Comparison of ENCODE assay signal across 18 cellular contexts in the genomic region with DNA sequence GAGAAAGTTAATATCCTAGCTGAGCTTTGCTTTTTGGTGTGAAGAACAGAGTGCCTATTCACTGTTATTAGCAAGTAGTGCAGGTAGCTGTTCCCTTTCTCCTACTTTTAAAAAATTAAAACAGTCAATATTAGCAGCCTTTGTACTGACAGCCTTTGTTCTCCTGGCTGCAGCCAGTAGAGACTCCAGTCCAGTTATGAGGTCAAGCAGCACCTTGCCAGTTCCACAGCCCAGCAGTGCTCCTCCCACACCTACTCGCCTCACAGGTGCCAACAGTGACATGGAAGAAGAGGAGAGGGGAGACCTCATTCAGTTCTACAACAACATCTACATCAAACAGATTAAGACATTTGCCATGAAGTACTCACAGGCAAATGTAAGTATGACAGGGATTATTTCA. TPM values are rescaled to one million over a fixed set of nuclear protein-coding genes. Genes with fewer than 3 reads are reported as not detected.
DNase-seq lines count a peak whose midpoint lies in the region; ATAC-seq and TF ChIP-seq lines count a peak whose summit lies in the region.
"Had no signal": no experiment of that assay in that cellular context is flagged by ENCODE, and none has a peak within 500 bp of the region (broad histone marks: within the 10 kb centered on the region; RNA-seq: fewer than 3 reads in every experiment).

No MANE protein-coding gene starts in this region.

- no peaks in the 10 kb centered on the region for H3K27me3 Mint-ChIP-seq in activated T-cell treated with anti-CD3 and anti-CD28 coated beads, Interleukin-2, amount 50 U/mL, for 72 hours (ENCODE audit: low read depth)
- H3K27me3 Mint-ChIP-seq in CD4-positive, alpha-beta memory T cell = no peaks in the 10 kb centered on the region
- H3K27me3 Mint-ChIP-seq in activated naive CD8-positive, alpha-beta T cell treated with anti-CD3 and anti-CD28 coated beads for 36 hours = no peaks in the 10 kb centered on the region

- no peaks in the 10 kb centered on the region for H3K9me2 ChIP-seq in GM23248 (ENCODE audit: insufficient read depth)

- peaks cover 24% of the 10 kb centered on the region for H3K4me1 ChIP-seq in CD4-positive, alpha-beta memory T cell (ENCODE audit: insufficient read depth, low read length)
- H3K4me1 ChIP-seq in neutrophil (ENCODE audit: control insufficient read depth in 1 of 2, insufficient read depth in 1 of 2, low read depth in 1 of 2, low read length in 1 of 2) = peaks cover 48 to 61% of the 10 kb centered on the region in 2 experiments
- H3K4me1 ChIP-seq in GM23248 (ENCODE audit: insufficient read depth) = no peaks in the 10 kb centered on the region
- H3K4me1 ChIP-seq: A549 had no signal

- in situ Hi-C loops in GM23248 (cut with MboI) = no loop called here

- DNase-seq in activated T-cell treated with anti-CD3 and anti-CD28 coated beads, Interleukin-2, amount 50 U/mL, for 72 hours = no peak
- no peak for DNase-seq in activated T-cell treated with anti-CD3 and anti-CD28 coated beads, Interleukin-2, amount 50 U/mL, for 48 hours
- DNase-seq in CD4-positive, alpha-beta memory T cell = no peak
- no peak for DNase-seq in activated naive CD8-positive, alpha-beta T cell treated with anti-CD3 and anti-CD28 coated beads for 36 hours
- DNase-seq in GM19240 (ENCODE audit: insufficient read length, low spot score) (no peak), GM23248 (no peak)
- DNase-seq: KG1, NCI-H1417 treated with DMSO at 0.1 percent for 48 hours, NCI-H1930, NCI-H2171, NCI-H446, OCI-M1, RPMI8226, SIG-M5 had no signal

- H3K79me2 ChIP-seq in GM23248 (ENCODE audit: insufficient read depth) = no peaks in the 10 kb centered on the region

- TF ChIP-seq CTCF in neutrophil (IDR thresholded peaks at IDR 0.05) = no peak

- H3K4me3 Mint-ChIP-seq in activated T-cell treated with anti-CD3 and anti-CD28 coated beads, Interleukin-2, amount 50 U/mL, for 72 hours = no peak overlapping the region
- no peak overlapping the region for H3K4me3 Mint-ChIP-seq in CD4-positive, alpha-beta memory T cell
- no peak overlapping the region for H3K4me3 Mint-ChIP-seq in activated naive CD8-positive, alpha-beta T cell treated with anti-CD3 and anti-CD28 coated beads for 36 hours
- H3K4me3 Mint-ChIP-seq: GM23338 had no signal

- H3K36me3 Mint-ChIP-seq in activated T-cell treated with anti-CD3 and anti-CD28 coated beads, Interleukin-2, amount 50 U/mL, for 72 hours (ENCODE audit: insufficient read depth in 2 of 2) = peaks cover 33 to 78% of the 10 kb centered on the region in 2 donors
- peaks cover 86 to 95% of the 10 kb centered on the region in 2 donors for H3K36me3 Mint-ChIP-seq in CD4-positive, alpha-beta memory T cell
- H3K36me3 Mint-ChIP-seq in activated naive CD8-positive, alpha-beta T cell treated with anti-CD3 and anti-CD28 coated beads for 36 hours = peaks cover 87% of the 10 kb centered on the region

- POLR2A ChIA-PET in CD4-positive, alpha-beta memory T cell (lab: Charles Lee; ENCODE audit: partially characterized antibody) = interaction anchor here (1.0 to 3.3 kb wide), 5 partner anchors 13 to 45 kb away, joined by 3 to 19 read pairs (median 13); a partner anchor contains a TSS

- H3K27ac Mint-ChIP-seq in activated T-cell treated with anti-CD3 and anti-CD28 coated beads, Interleukin-2, amount 50 U/mL, for 72 hours = peak overlapping the region; percentile 40
- H3K27ac Mint-ChIP-seq in CD4-positive, alpha-beta memory T cell = peak overlapping the region; percentile 13 to 78 (median 53)
- H3K27ac Mint-ChIP-seq in activated naive CD8-positive, alpha-beta T cell treated with anti-CD3 and anti-CD28 coated beads for 36 hours = peak overlapping the region; percentile 54
- H3K27ac Mint-ChIP-seq: GM23338 had no signal

- CTCF ChIA-PET in CD4-positive, alpha-beta memory T cell (lab: Charles Lee; ENCODE audit: partially characterized antibody) = interaction anchor here (1.4 to 1.6 kb wide), 2 partner anchors 11 to 15 kb away, joined by 3 to 4 read pairs; no protein-coding TSS in a partner anchor

- ATAC-seq in activated T-cell treated with anti-CD3 and anti-CD28 coated beads, Interleukin-2, amount 50 U/mL, for 72 hours (replicated peaks in 1 of 2) = no peak
- ATAC-seq: A549, GM23338 had no signal

- H3K27me3 ChIP-seq in CD4-positive, alpha-beta memory T cell (ENCODE audit: insufficient read depth, low read length) = no peaks in the 10 kb centered on the region
- no peaks in the 10 kb centered on the region for H3K27me3 ChIP-seq in neutrophil
- H3K27me3 ChIP-seq in GM23248 (replicated peaks; ENCODE audit: insufficient read depth) = no peaks in the 10 kb centered on the region
- H3K27me3 ChIP-seq: BLaER1 treated with 17β-estradiol and CSF1 and Interleukin-3, amounts not matched to agents 10 nM and 100 nM had no signal

- intact Hi-C loops in CD4-positive, alpha-beta memory T cell (cut with micrococcal nuclease) = loop anchor here (1.0 kb wide), 1 partner anchor 11 kb away; no protein-coding TSS in a partner anchor

- H3K9me3 ChIP-seq in CD4-positive, alpha-beta memory T cell (ENCODE audit: control insufficient read depth in 1 of 2, low read length in 2 of 2) = peaks cover 0 to 1% of the 10 kb centered on the region in 2 donors
- H3K9me3 ChIP-seq in neutrophil (no peaks in the 10 kb centered on the region), GM23248 (ENCODE audit: low read depth) (no peaks in the 10 kb centered on the region)
- H3K9me3 ChIP-seq: A549 had no signal

- H3K36me3 ChIP-seq in CD4-positive, alpha-beta memory T cell (ENCODE audit: insufficient read depth, low read length) = peaks cover 75% of the 10 kb centered on the region
- H3K36me3 ChIP-seq in neutrophil (peaks cover 38% of the 10 kb centered on the region), GM23248 (ENCODE audit: low read depth) (peaks cover 41% of the 10 kb centered on the region)

- no peak overlapping the region for H3K9ac ChIP-seq in GM23248
- H3K9ac ChIP-seq: BLaER1 treated with 17β-estradiol and CSF1 and Interleukin-3, amounts not matched to agents 10 nM and 100 nM had no signal

- peaks cover 6 to 8% of the 10 kb centered on the region in 2 donors for H3K9me3 Mint-ChIP-seq in activated T-cell treated with anti-CD3 and anti-CD28 coated beads, Interleukin-2, amount 50 U/mL, for 72 hours
- peaks cover 0 to 26% (median 12%) of the 10 kb centered on the region in 8 donors for H3K9me3 Mint-ChIP-seq in CD4-positive, alpha-beta memory T cell
- H3K9me3 Mint-ChIP-seq in activated naive CD8-positive, alpha-beta T cell treated with anti-CD3 and anti-CD28 coated beads for 36 hours = peaks cover 26% of the 10 kb centered on the region

- H3F3A ChIP-seq in GM23248 (ENCODE audit: insufficient read depth) = peaks cover 3% of the 10 kb centered on the region; the same call in 1 of the 2 replicates

- 94 to 100% methylated on average over 1 of the region's 1 CpG for WGBS in GM23248 (ENCODE audit: low coverage in 1 of 2, low lambda C conversion rate in 2 of 2, missing lambda C conversion rate in 2 of 2), 2 experiments

- H3K27ac ChIP-seq in CD4-positive, alpha-beta memory T cell (ENCODE audit: low read depth, low read length) = no peak overlapping the region
- H3K27ac ChIP-seq in neutrophil (peak overlapping the region; percentile 95), GM23248 (no peak overlapping the region)
- H3K27ac ChIP-seq: A549 had no signal

- no peak overlapping the region for H2AFZ ChIP-seq in GM23248
- H2AFZ ChIP-seq: GM23338 had no signal

- no peaks in the 10 kb centered on the region for H4K20me1 ChIP-seq in GM23248 (ENCODE audit: insufficient read depth)

- H3K4me1 Mint-ChIP-seq in activated T-cell treated with anti-CD3 and anti-CD28 coated beads, Interleukin-2, amount 50 U/mL, for 72 hours (ENCODE audit: low read depth) = peaks cover 30% of the 10 kb centered on the region
- H3K4me1 Mint-ChIP-seq in CD4-positive, alpha-beta memory T cell = peaks cover 23 to 48% (median 35%) of the 10 kb centered on the region in 4 donors
- peaks cover 40% of the 10 kb centered on the region for H3K4me1 Mint-ChIP-seq in activated naive CD8-positive, alpha-beta T cell treated with anti-CD3 and anti-CD28 coated beads for 36 hours
- H3K4me1 Mint-ChIP-seq: GM23338 had no signal

- no peak overlapping the region for H3K4me3 ChIP-seq in CD4-positive, alpha-beta memory T cell (ENCODE audit: low read length in 2 of 2)
- no peak overlapping the region for H3K4me3 ChIP-seq in neutrophil (ENCODE audit: low read depth in 1 of 2, low read length in 1 of 2)
- H3K4me3 ChIP-seq in GM23248 = no peak overlapping the region
- H3K4me3 ChIP-seq: A549; BLaER1 treated with 17β-estradiol and CSF1 and Interleukin-3, amounts not matched to agents 10 nM and 100 nM; GM23338 had no signal

- H3K4me2 ChIP-seq in GM23248 (ENCODE audit: unreplicated experiment) = no peak overlapping the region
- H3K4me2 ChIP-seq: A549; BLaER1 treated with 17β-estradiol and CSF1 and Interleukin-3, amounts not matched to agents 10 nM and 100 nM; GM23338 had no signal

RNA-seq across cellular contexts. Expression of a gene that starts 22.6 kb away (rescaled TPM):
- total RNA-seq in activated T-cell treated with anti-CD3 and anti-CD28 coated beads, Interleukin-2, amount 50 U/mL, for 72 hours = 10 to 100 TPM; 33.7 to 33.9 TPM
- 100 to 1,000 TPM in 1 of 2 experiments, 10 to 100 TPM in 1; 97.4 to 103 TPM for total RNA-seq in CD4-positive, alpha-beta memory T cell
- polyA plus RNA-seq in CD4-positive, alpha-beta memory T cell = 10 to 100 TPM; 61.2 to 75.3 TPM
- total RNA-seq in activated naive CD8-positive, alpha-beta T cell treated with anti-CD3 and anti-CD28 coated beads for 36 hours = 10 to 100 TPM; 26.6 to 27.1 TPM
- total RNA-seq in GM23248 (2014; rRNA removed; shearing (Covaris generic)) = 16.4 and 25.8 TPM in 2 replicates
- polyA plus RNA-seq in GM23248 (2016; fragmentation: Nextera tagmentation; extraction: Ambion mirVana) = 23.7 and 25.5 TPM in 2 replicates

RNA-seq across cellular contexts. Expression of a gene that starts 46.1 kb away (rescaled TPM):
- total RNA-seq in activated T-cell treated with anti-CD3 and anti-CD28 coated beads, Interleukin-2, amount 50 U/mL, for 72 hours = 100 to 1,000 TPM in 1 of 2 donors, 10 to 100 TPM in 1; 83.0 to 113 TPM
- 100 to 1,000 TPM; 359 to 364 TPM for total RNA-seq in CD4-positive, alpha-beta memory T cell
- 100 to 1,000 TPM; 254 to 306 TPM for polyA plus RNA-seq in CD4-positive, alpha-beta memory T cell
- 10 to 100 TPM; 48.3 to 49.2 TPM for total RNA-seq in activated naive CD8-positive, alpha-beta T cell treated with anti-CD3 and anti-CD28 coated beads for 36 hours
- total RNA-seq in GM23248 (2014; rRNA removed; shearing (Covaris generic)) = 42.0 and 44.5 TPM in 2 replicates
- polyA plus RNA-seq in GM23248 (2016; fragmentation: Nextera tagmentation; extraction: Ambion mirVana) = 30.9 and 32.2 TPM in 2 replicates
